Comparison of ENCODE assay signal across 16 cellular contexts in the genomic region with DNA sequence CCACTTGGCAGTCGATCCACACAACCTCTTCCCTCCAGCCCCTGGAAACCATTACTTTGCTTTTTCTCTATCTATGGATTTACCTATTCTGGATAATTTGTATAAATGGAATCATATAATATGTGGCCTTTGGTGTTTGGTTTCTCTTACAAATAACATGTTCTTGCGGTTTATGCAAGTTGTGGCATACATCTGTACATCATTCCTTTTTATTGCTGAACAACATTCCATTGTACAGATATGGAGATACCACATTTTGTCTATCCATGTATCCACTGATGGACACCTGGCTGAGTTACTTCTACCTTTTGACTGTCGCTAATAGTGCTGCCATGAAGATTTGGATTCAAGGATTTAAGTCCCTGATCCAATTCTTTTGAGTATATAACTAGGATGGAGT. TPM values are rescaled to one million over a fixed set of nuclear protein-coding genes. Genes with fewer than 3 reads are reported as not detected.
A peak's percentile ranks its signal among the peaks of the same experiment; 100 is the strongest.
DNase-seq lines count a peak whose midpoint lies in the region; TF ChIP-seq lines count a peak whose summit lies in the region.
"Had no signal": no experiment of that assay in that cellular context is flagged by ENCODE, and none has a peak within 500 bp of the region (broad histone marks: within the 10 kb centered on the region; RNA-seq: fewer than 3 reads in every experiment).

No MANE protein-coding gene starts in this region.

- no peak for TF ChIP-seq POLR2A in breast epithelium (IDR thresholded peaks at IDR 0.05)

- no peaks in the 10 kb centered on the region for H3K9me3 Mint-ChIP-seq in dendritic cell treated with granulocyte-macrophage colony-stimulating factor and Interleukin-4, amounts not matched to agents 40 ng/mL and 50 ng/mL, for 4 days
- H3K9me3 Mint-ChIP-seq in nephron = no peaks in the 10 kb centered on the region
- H3K9me3 Mint-ChIP-seq in endodermal cell = no peaks in the 10 kb centered on the region
- H3K9me3 Mint-ChIP-seq: CD8-positive, alpha-beta T cell; H9 had no signal

- no TSS peak for BruUV-seq in mammary epithelial cell (replicated peaks; lab: Mats Ljungman, UMichigan)

- H3K4me2 ChIP-seq in mammary epithelial cell (ENCODE audit: insufficient read depth, low read depth, low read length) = peak overlapping the region; percentile 12

- H3K4me3 Mint-ChIP-seq in dendritic cell treated with granulocyte-macrophage colony-stimulating factor and Interleukin-4, amounts not matched to agents 40 ng/mL and 50 ng/mL, for 4 days = no peak overlapping the region
- H3K4me3 Mint-ChIP-seq in nephron = no peak overlapping the region
- no peak overlapping the region for H3K4me3 Mint-ChIP-seq in endodermal cell
- H3K4me3 Mint-ChIP-seq: CD8-positive, alpha-beta T cell; H9 had no signal

- H3K4me1 Mint-ChIP-seq in dendritic cell treated with granulocyte-macrophage colony-stimulating factor and Interleukin-4, amounts not matched to agents 40 ng/mL and 50 ng/mL, for 4 days (ENCODE audit: low read depth) = peaks cover 49% of the 10 kb centered on the region
- H3K4me1 Mint-ChIP-seq in nephron (peaks cover 78% of the 10 kb centered on the region), endodermal cell (peaks cover 14% of the 10 kb centered on the region)

- no peaks in the 10 kb centered on the region for H3K79me2 ChIP-seq in mammary epithelial cell (ENCODE audit: insufficient read depth, low read length)

- H3K4me1 ChIP-seq in mammary epithelial cell (ENCODE audit: insufficient read depth, low read length) (no peaks in the 10 kb centered on the region), breast epithelium (peaks cover 0 to 3% of the 10 kb centered on the region in 2 donors), endodermal cell (ENCODE audit: control insufficient read depth, insufficient read depth, low read length) (no peaks in the 10 kb centered on the region)

- H3K27ac ChIP-seq in mammary epithelial cell (ENCODE audit: insufficient read depth, low read depth, low read length) = no peak overlapping the region
- no peak overlapping the region for H3K27ac ChIP-seq in breast epithelium
- H3K27ac ChIP-seq in endodermal cell (ENCODE audit: low read depth, low read length) = no peak overlapping the region

- H3K36me3 Mint-ChIP-seq in dendritic cell treated with granulocyte-macrophage colony-stimulating factor and Interleukin-4, amounts not matched to agents 40 ng/mL and 50 ng/mL, for 4 days (ENCODE audit: low read depth) = peaks cover 5% of the 10 kb centered on the region
- H3K36me3 Mint-ChIP-seq in nephron (ENCODE audit: low read depth) = peaks cover 3% of the 10 kb centered on the region
- no peaks in the 10 kb centered on the region for H3K36me3 Mint-ChIP-seq in endodermal cell (ENCODE audit: low read depth)
- H3K36me3 Mint-ChIP-seq: CD8-positive, alpha-beta T cell had no signal

- H3K4me3 ChIP-seq in mammary epithelial cell (replicated peaks in 1 of 3; ENCODE audit: insufficient read depth in 1 of 3, low read depth in 2 of 3, low read length in 3 of 3) (no peak overlapping the region), breast epithelium (no peak overlapping the region), endodermal cell (ENCODE audit: low read length) (no peak overlapping the region)
- H3K4me3 ChIP-seq: BLaER1, GM12878 had no signal

- CTCF ChIA-PET in mammary epithelial cell (lab: Charles Lee; ENCODE audit: low non-redundant PET) = no interaction called here

- H3K36me3 ChIP-seq in mammary epithelial cell (ENCODE audit: insufficient read depth, low read length) = no peaks in the 10 kb centered on the region
- H3K36me3 ChIP-seq in breast epithelium = no peaks in the 10 kb centered on the region
- no peaks in the 10 kb centered on the region for H3K36me3 ChIP-seq in endodermal cell (ENCODE audit: control insufficient read depth, insufficient read depth, low read length)
- H3K36me3 ChIP-seq: BLaER1 had no signal

- no peak overlapping the region for H2AFZ ChIP-seq in mammary epithelial cell (ENCODE audit: low read depth, low read length)

- TF ChIP-seq CTCF in mammary epithelial cell (conservative IDR thresholded peaks at IDR 0.05 in 1 of 2, IDR thresholded peaks at IDR 0.05 in 1 of 2; ENCODE audit: extremely low read depth in 1 of 2, insufficient read depth in 1 of 2, low read depth in 1 of 2, low read length in 2 of 2) (no peak), breast epithelium (IDR thresholded peaks at IDR 0.05) (no peak), nephron (IDR thresholded peaks at IDR 0.05; ENCODE audit: unreplicated experiment in 3 of 3) (no peak), endodermal cell (conservative IDR thresholded peaks at IDR 0.05) (no peak)

- dilution Hi-C loops in mammary epithelial cell (cut with HindIII; ENCODE audit: low sequenced_read_pairs) = no loop called here

- in situ Hi-C loops in mammary epithelial cell (cut with MboI; ENCODE audit: low sequenced_read_pairs in 2 of 2) = no loop called here

- 100% methylated on average over 3 of the region's 3 CpGs for WGBS in mammary epithelial cell (ENCODE audit: low coverage, missing lambda C conversion rate)
- 93 to 95% methylated on average over 2 to 3 of the region's 3 CpGs for WGBS in endodermal cell (ENCODE audit: insufficient coverage in 1 of 2, insufficient read length in 1 of 2), 2 experiments

- peak overlapping the region; percentile 10 for H3K27ac Mint-ChIP-seq in dendritic cell treated with granulocyte-macrophage colony-stimulating factor and Interleukin-4, amounts not matched to agents 40 ng/mL and 50 ng/mL, for 4 days
- peak overlapping the region in 2 of 3 experiments; percentile 27 to 34 for H3K27ac Mint-ChIP-seq in nephron
- no peak overlapping the region for H3K27ac Mint-ChIP-seq in endodermal cell
- H3K27ac Mint-ChIP-seq: CD8-positive, alpha-beta T cell; H9 had no signal

- intact Hi-C loops in mammary epithelial cell (cut with micrococcal nuclease) (no loop called here), breast epithelium (cut with DNase I; ENCODE audit: low total_unique reads) (no loop called here)
- intact Hi-C loops in dendritic cell treated with granulocyte-macrophage colony-stimulating factor and Interleukin-4, amounts not matched to agents 40 ng/mL and 50 ng/mL, for 4 days (cut with micrococcal nuclease) = no loop called here

- H3K9ac ChIP-seq in mammary epithelial cell (ENCODE audit: insufficient read depth, low read length) = no peak overlapping the region
- H3K9ac ChIP-seq in endodermal cell (ENCODE audit: extremely low read depth, low read length, poor library complexity, severe bottlenecking) = no peak overlapping the region
- H3K9ac ChIP-seq: BLaER1 had no signal

- no peaks in the 10 kb centered on the region for H3K9me3 ChIP-seq in mammary epithelial cell (replicated peaks; ENCODE audit: insufficient read depth, low read length)
- no peaks in the 10 kb centered on the region for H3K9me3 ChIP-seq in breast epithelium
- H3K9me3 ChIP-seq in endodermal cell (ENCODE audit: control insufficient read depth, low read length) = no peaks in the 10 kb centered on the region
- H3K9me3 ChIP-seq: BLaER1 had no signal

- DNase-seq in mammary epithelial cell = no peak
- no peak for DNase-seq in breast epithelium (ENCODE audit: low spot score in 2 of 2)
- DNase-seq in DMS79 treated with DMSO at 0.1 percent for 48 hours (lab: John Stamatoyannopoulos, UW) = no peak
- DNase-seq in endodermal cell = no peak
- no peak for DNase-seq in SW480 (ENCODE audit: low spot score)
- DNase-seq: 8988T; Calu3; CD8-positive, alpha-beta T cell; DND-41; EL; H9 had no signal

- H3K27me3 ChIP-seq in mammary epithelial cell (ENCODE audit: insufficient read depth, low read length) = no peaks in the 10 kb centered on the region
- H3K27me3 ChIP-seq in breast epithelium = no peaks in the 10 kb centered on the region
- H3K27me3 ChIP-seq in endodermal cell (ENCODE audit: control insufficient read depth, insufficient read depth, low read length, poor library complexity, severe bottlenecking) = no peaks in the 10 kb centered on the region
- H3K27me3 ChIP-seq: BLaER1 had no signal

- H4K20me1 ChIP-seq in mammary epithelial cell (ENCODE audit: insufficient read depth, low read length) = no peaks in the 10 kb centered on the region

- peaks cover 5% of the 10 kb centered on the region for H3K27me3 Mint-ChIP-seq in dendritic cell treated with granulocyte-macrophage colony-stimulating factor and Interleukin-4, amounts not matched to agents 40 ng/mL and 50 ng/mL, for 4 days
- H3K27me3 Mint-ChIP-seq in nephron (ENCODE audit: low read depth) (no peaks in the 10 kb centered on the region), endodermal cell (ENCODE audit: insufficient read depth) (no peaks in the 10 kb centered on the region)

RNA-seq across cellular contexts. Expression of a gene that starts 25.1 kb away (rescaled TPM):
- total RNA-seq in mammary epithelial cell = 1 to 10 TPM; 2.2 to 3.6 TPM
- 3.6 TPM for polyA plus RNA-seq in mammary epithelial cell
- polyA minus RNA-seq in mammary epithelial cell = 6.1 TPM
- 10 to 100 TPM; 13.4 to 64.4 (median 21.0) TPM for total RNA-seq in breast epithelium
- 10 to 100 TPM; 27.3 to 47.7 TPM for total RNA-seq in endodermal cell
- polyA plus RNA-seq in endodermal cell (2013, experiment 1 of 2) = 24.4 TPM
- 19.0 TPM for polyA plus RNA-seq in endodermal cell (2013, experiment 2 of 2)
- total RNA-seq: G401 had no signal
